Comparison of ENCODE assay signal across 9 cellular contexts in genomic region chr3:28067014-28067413, GRCh38.
"Had no signal": no experiment of that assay in that cellular context is flagged by ENCODE, and none has a peak within 500 bp of the region (broad histone marks: within the 10 kb centered on the region; RNA-seq: fewer than 3 reads in every experiment).

No MANE protein-coding gene starts in this region.

- H3K36me3 Mint-ChIP-seq: IgD-negative memory B cell had no signal

- H3K36me3 ChIP-seq: HAP-1 had no signal

- H3K4me3 Mint-ChIP-seq: IgD-negative memory B cell had no signal

- H2AFZ ChIP-seq: GM23248 had no signal

- FAIRE-seq: HTR-8/SVneo had no signal

- H3K27me3 Mint-ChIP-seq: IgD-negative memory B cell had no signal

- H3K4me3 ChIP-seq: GM23248, HAP-1 had no signal

- DNase-seq: GM23248, H7, Karpas-422, KBM-7 had no signal

- H3K4me1 ChIP-seq: HAP-1 had no signal

- H3K9ac ChIP-seq: GM23248, KMS-11 had no signal

- H3K27ac Mint-ChIP-seq: IgD-negative memory B cell had no signal

- H3K4me1 Mint-ChIP-seq: IgD-negative memory B cell had no signal

- H3K4me2 ChIP-seq: KMS-11 had no signal

- H3K9me3 ChIP-seq: HAP-1 had no signal

- ATAC-seq: HCT116 had no signal

- H3K27ac ChIP-seq: GM23248, KMS-11 had no signal
